In the genomic region with DNA sequence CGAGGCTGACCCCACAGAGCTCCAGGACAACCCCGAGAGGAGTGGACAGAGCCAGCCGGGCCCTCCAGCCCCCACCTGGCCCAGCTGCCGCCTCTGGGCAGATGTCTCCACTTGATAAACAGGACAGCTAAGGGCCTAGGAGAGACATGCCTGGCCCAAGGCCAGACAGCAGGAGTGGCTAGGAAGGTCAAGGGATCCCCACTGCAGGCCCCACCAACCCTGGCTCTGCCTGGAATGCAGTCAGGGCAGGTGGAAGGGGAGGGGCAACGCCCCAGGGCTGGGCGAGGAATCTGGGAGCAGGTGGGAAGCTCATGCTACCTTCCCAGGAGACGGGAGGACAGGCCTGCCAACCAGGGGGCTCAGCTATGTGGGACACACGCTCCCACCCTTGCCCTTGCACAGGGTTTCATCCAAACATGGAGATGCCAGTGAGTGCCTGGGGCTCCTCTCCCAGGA, we compare ENCODE assay signal across 8 cellular contexts. TPM values are rescaled to one million over a fixed set of nuclear protein-coding genes. Genes with fewer than 3 reads are reported as not detected.
DNase-seq lines count a peak whose midpoint lies in the region; TF ChIP-seq lines count a peak whose summit lies in the region.

No MANE protein-coding gene starts in this region.

- H3K4me1 ChIP-seq in left ventricle myocardium inferior (peaks cover 94% of the 10 kb centered on the region), skeletal muscle satellite cell (ENCODE audit: control insufficient read depth, insufficient read depth, low read length) (peaks cover 97% of the 10 kb centered on the region)

- H3K4me3 ChIP-seq in H7 (ENCODE audit: insufficient read depth, low read depth, low read length), result no peak overlapping the region
- H3K4me3 ChIP-seq in left ventricle myocardium inferior, result peak overlapping the region; percentile 37
- peak overlapping the region; percentile 50 for H3K4me3 ChIP-seq in skeletal muscle satellite cell (ENCODE audit: low read length)

- POLR2A ChIA-PET in GM10248 (lab: Yijun Ruan, JAX), result interaction anchor here (0.5 to 2.2 kb wide), 2 partner anchors 18 to 32 kb away, joined by 3 to 9 read pairs; partner anchors contain the start of gene MPND

- H3K27ac ChIP-seq in left ventricle myocardium inferior (replicated peaks), result peak overlapping the region; percentile 94

- peak overlapping the region; percentile 78 for H3K9ac ChIP-seq in skeletal muscle satellite cell (ENCODE audit: low read depth, low read length)

- H3K36me3 ChIP-seq in H7 (replicated peaks; ENCODE audit: control insufficient read depth, insufficient read depth, low read length) (no peaks in the 10 kb centered on the region), left ventricle myocardium inferior (peaks cover 4% of the 10 kb centered on the region), skeletal muscle satellite cell (ENCODE audit: insufficient read depth, low read length) (peaks cover 10% of the 10 kb centered on the region)

- CTCF ChIA-PET in GM10248 (lab: Yijun Ruan, JAX), result interaction anchor here (0.9 to 3.1 kb wide), 12 partner anchors 8 to 108 kb away, joined by 3 to 34 read pairs (median 3); partner anchors contain the start of genes CHAF1A, MPND, SH3GL1 and STAP2

- peak; percentile 89 for DNase-seq in H7
- peak; percentile 72 for DNase-seq in SK-N-DZ (ENCODE audit: low spot score)
- no peak for DNase-seq in left ventricle myocardium inferior
- no peak for DNase-seq in GM10248 (ENCODE audit: extremely low spot score)
- DNase-seq in NCI-H1092 (lab: John Stamatoyannopoulos, UW), result no peak
- no peak for DNase-seq in DMS 273 treated with DMSO at 0.1 percent for 48 hours (lab: John Stamatoyannopoulos, UW)
- DNase-seq in COLO829 (ENCODE audit: low spot score), result no peak

- intact Hi-C loops in left ventricle myocardium inferior (cut with micrococcal nuclease), result no loop called here

- H3K9me3 ChIP-seq in left ventricle myocardium inferior (replicated peaks) (no peaks in the 10 kb centered on the region), skeletal muscle satellite cell (replicated peaks; ENCODE audit: low read length) (no peaks in the 10 kb centered on the region)

- H3K4me2 ChIP-seq in skeletal muscle satellite cell (ENCODE audit: low read length), result peak overlapping the region; percentile 77

- no peak for TF ChIP-seq CTCF in left ventricle myocardium inferior (IDR thresholded peaks at IDR 0.05; ENCODE audit: borderline replicate concordance)
- no peak for TF ChIP-seq CTCF in GM10248 (IDR thresholded peaks at IDR 0.05; ENCODE audit: control extremely low read depth, extremely low read depth, low read depth, missing control alignments)

- H3K27me3 ChIP-seq in H7 (ENCODE audit: control insufficient read depth, insufficient read depth, low read length) (no peaks in the 10 kb centered on the region), left ventricle myocardium inferior (ENCODE audit: low read depth) (no peaks in the 10 kb centered on the region), skeletal muscle satellite cell (ENCODE audit: control insufficient read depth, insufficient read depth, low read length) (no peaks in the 10 kb centered on the region)

RNA-seq across cellular contexts. Expression of gene SH3GL1, which starts 25.2 kb away (rescaled TPM):
- 73.1 and 97.7 TPM in 2 replicates for total RNA-seq in H7 (2014; rRNA removed; shearing (Covaris generic))
- polyA plus RNA-seq in SK-N-DZ (2014; cell fraction: cytosol; rRNA removed), result 47.0 and 62.2 TPM in 2 replicates
- 41.5 and 42.2 TPM in 2 replicates for polyA plus RNA-seq in SK-N-DZ (2014; cell fraction: nucleus; rRNA removed)
- total RNA-seq in left ventricle myocardium inferior, result 18.6 TPM
- 91.8 and 122 TPM in 2 replicates for total RNA-seq in skeletal muscle satellite cell (2012; rRNA removed)

RNA-seq across cellular contexts. Expression of gene CHAF1A, which starts 27.2 kb away (rescaled TPM):
- total RNA-seq in H7 (2014; rRNA removed; shearing (Covaris generic)), result 121 and 122 TPM in 2 replicates
- 44.2 and 55.5 TPM in 2 replicates for polyA plus RNA-seq in SK-N-DZ (2014; cell fraction: cytosol; rRNA removed)
- polyA plus RNA-seq in SK-N-DZ (2014; cell fraction: nucleus; rRNA removed), result 54.0 and 71.2 TPM in 2 replicates
- 5.1 TPM for total RNA-seq in left ventricle myocardium inferior
- 9.8 and 17.2 TPM in 2 replicates for total RNA-seq in skeletal muscle satellite cell (2012; rRNA removed)

RNA-seq across cellular contexts. Expression of gene MPND, which starts 31.8 kb away (rescaled TPM):
- total RNA-seq in H7 (2014; rRNA removed; shearing (Covaris generic)), result 11.4 and 17.4 TPM in 2 replicates
- 8.7 and 15.5 TPM in 2 replicates for polyA plus RNA-seq in SK-N-DZ (2014; cell fraction: cytosol; rRNA removed)
- polyA plus RNA-seq in SK-N-DZ (2014; cell fraction: nucleus; rRNA removed), result 14.1 and 19.4 TPM in 2 replicates
- total RNA-seq in left ventricle myocardium inferior, result 19.2 TPM
- total RNA-seq in skeletal muscle satellite cell (2012; rRNA removed), result 3.7 and 4.8 TPM in 2 replicates

RNA-seq across cellular contexts. Expression of gene STAP2, which starts 36.6 kb away (rescaled TPM):
- 14.2 and 18.0 TPM in 2 replicates for total RNA-seq in H7 (2014; rRNA removed; shearing (Covaris generic))
- 3.9 and 6.6 TPM in 2 replicates for polyA plus RNA-seq in SK-N-DZ (2014; cell fraction: cytosol; rRNA removed)
- 3.0 and 7.3 TPM in 2 replicates for polyA plus RNA-seq in SK-N-DZ (2014; cell fraction: nucleus; rRNA removed)
- 2.6 TPM for total RNA-seq in left ventricle myocardium inferior
- total RNA-seq in skeletal muscle satellite cell (2012; rRNA removed), result 2.0 and 2.5 TPM in 2 replicates

Comparison
In these comparisons a context has a peak if more than half of its experiments do, and no peak if none do; other contexts are left out.
1. DNase-seq: peak in H7 (single experiment) and SK-N-DZ (single experiment); none in left ventricle myocardium inferior (single experiment), GM10248 (single experiment), NCI-H1092 (single experiment), DMS 273 treated with DMSO at 0.1 percent for 48 hours (single experiment) and COLO829 (single experiment).
2. RNA of gene CHAF1A, which starts 27.2 kb away (total RNA-seq): 121 to 122 TPM in H7; 5.1 TPM in left ventricle myocardium inferior (single experiment); every median in the first group is over 10 times any median in the second.